Comparison of ENCODE assay signal across 20 cellular contexts in genomic region chr12:9626291-9626690, GRCh38.
"Had no signal": no experiment of that assay in that cellular context is flagged by ENCODE, and none has a peak within 500 bp of the region (broad histone marks: within the 10 kb centered on the region; RNA-seq: fewer than 3 reads in every experiment).

No MANE protein-coding gene starts in this region.

- H3K4me1 Mint-ChIP-seq: nephron progenitor cell, WTC11 had no signal

- DNase-seq: activated CD4-positive, alpha-beta T cell treated with anti-CD3 and anti-CD28 coated beads, Interleukin-2, amount 10 ng/mL, durations not matched to agents 7 days and 5 days; activated CD8-positive, alpha-beta memory T cell treated with anti-CD3 and anti-CD28 coated beads, Interleukin-2, amount 50 U/mL, for 48 hours; activated effector memory CD4-positive, alpha-beta T cell treated with anti-CD3 and anti-CD28 coated beads, Interleukin-2, amount 50 U/mL, for 16 hours; activated naive CD4-positive, alpha-beta T cell treated with anti-CD3 and anti-CD28 coated beads, Interleukin-2, amount 50 U/mL, for 16 hours; activated T-cell treated with anti-CD3 and anti-CD28 coated beads, Interleukin-2, amount 50 U/mL, for 48 hours; effector CD8-positive, alpha-beta T cell; hippocampal formation; islet precursor cell; left ventricle myocardium inferior; mammary epithelial cell; nephron progenitor cell; nucleus accumbens; posterior cingulate gyrus; retina; stimulated activated CD4-positive, alpha-beta T cell treated with anti-CD3 and anti-CD28 coated beads, Interleukin-2, amount 100 ng/mL, for 24 hours; stomach; SW 1271; upper lobe of left lung had no signal

- H3K27ac Mint-ChIP-seq: activated CD4-positive, alpha-beta T cell treated with anti-CD3 and anti-CD28 coated beads, Interleukin-2, amount 10 ng/mL, durations not matched to agents 7 days and 5 days; nephron progenitor cell; T-helper 2 cell treated with Interferon-gamma antibody and Interleukin-4, amounts not matched to agents 5 μg/mL and 100 μg/mL, for 36 hours; WTC11 had no signal

- ATAC-seq: WTC11 had no signal

- H3K4me3 Mint-ChIP-seq: activated CD4-positive, alpha-beta T cell treated with anti-CD3 and anti-CD28 coated beads, Interleukin-2, amount 10 ng/mL, durations not matched to agents 7 days and 5 days; nephron progenitor cell; T-helper 2 cell treated with Interferon-gamma antibody and Interleukin-4, amounts not matched to agents 5 μg/mL and 100 μg/mL, for 36 hours; WTC11 had no signal

- H3K36me3 Mint-ChIP-seq: WTC11 had no signal
